Comparison of ENCODE assay signal across 1 cellular context in the genomic region with DNA sequence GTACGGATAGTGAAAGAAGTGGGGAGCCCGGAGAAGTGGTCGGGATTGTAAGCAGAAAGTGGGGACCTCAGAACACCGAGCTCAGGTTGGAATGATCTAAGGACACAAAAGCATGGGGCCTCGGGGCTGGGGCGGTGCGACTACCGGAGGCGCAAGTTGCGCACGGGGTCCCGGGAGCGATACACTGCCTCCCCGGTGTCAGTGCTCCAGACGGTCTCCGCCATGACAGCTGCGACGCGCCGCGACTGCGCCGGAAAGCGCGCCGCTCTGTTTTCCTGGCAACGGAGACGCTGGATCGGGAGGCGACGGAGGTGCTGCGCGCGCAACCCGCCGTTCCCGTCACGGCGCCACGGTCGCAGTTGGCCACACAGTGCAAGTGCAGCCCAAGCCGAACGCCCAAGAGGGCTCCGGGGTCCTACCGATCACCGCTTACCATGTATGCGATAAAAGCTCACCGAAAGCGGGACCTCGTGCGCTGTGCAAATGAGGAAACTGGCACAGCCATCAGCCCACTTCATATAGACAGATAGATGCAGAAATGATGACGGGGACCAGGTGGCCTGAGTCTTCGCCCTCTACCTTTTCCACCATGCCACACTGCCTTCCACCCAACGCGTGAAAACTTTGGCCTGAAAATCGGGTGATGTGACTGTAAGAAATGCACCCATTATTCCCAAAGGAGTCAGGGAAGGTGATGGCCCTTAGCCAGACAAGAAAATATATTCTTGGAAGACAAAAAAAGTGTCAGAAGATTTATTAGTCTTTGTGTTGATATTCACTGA.
TF ChIP-seq lines count a peak whose summit lies in the region.

A gene (minus strand): TSS at position 249 of the 782 bp plus-strand sequence. CDS start 25 bp downstream, at position 224.

TF ChIP-seq in K562, 482 proteins besides CTCF, POLR2A, EP300 and RAD21 (continued from another document and continues in another):
- TF ChIP-seq, protein P1, sequence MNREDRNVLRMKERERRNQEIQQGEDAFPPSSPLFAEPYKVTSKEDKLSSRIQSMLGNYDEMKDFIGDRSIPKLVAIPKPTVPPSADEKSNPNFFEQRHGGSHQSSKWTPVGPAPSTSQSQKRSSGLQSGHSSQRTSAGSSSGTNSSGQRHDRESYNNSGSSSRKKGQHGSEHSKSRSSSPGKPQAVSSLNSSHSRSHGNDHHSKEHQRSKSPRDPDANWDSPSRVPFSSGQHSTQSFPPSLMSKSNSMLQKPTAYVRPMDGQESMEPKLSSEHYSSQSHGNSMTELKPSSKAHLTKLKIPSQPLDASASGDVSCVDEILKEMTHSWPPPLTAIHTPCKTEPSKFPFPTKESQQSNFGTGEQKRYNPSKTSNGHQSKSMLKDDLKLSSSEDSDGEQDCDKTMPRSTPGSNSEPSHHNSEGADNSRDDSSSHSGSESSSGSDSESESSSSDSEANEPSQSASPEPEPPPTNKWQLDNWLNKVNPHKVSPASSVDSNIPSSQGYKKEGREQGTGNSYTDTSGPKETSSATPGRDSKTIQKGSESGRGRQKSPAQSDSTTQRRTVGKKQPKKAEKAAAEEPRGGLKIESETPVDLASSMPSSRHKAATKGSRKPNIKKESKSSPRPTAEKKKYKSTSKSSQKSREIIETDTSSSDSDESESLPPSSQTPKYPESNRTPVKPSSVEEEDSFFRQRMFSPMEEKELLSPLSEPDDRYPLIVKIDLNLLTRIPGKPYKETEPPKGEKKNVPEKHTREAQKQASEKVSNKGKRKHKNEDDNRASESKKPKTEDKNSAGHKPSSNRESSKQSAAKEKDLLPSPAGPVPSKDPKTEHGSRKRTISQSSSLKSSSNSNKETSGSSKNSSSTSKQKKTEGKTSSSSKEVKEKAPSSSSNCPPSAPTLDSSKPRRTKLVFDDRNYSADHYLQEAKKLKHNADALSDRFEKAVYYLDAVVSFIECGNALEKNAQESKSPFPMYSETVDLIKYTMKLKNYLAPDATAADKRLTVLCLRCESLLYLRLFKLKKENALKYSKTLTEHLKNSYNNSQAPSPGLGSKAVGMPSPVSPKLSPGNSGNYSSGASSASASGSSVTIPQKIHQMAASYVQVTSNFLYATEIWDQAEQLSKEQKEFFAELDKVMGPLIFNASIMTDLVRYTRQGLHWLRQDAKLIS (CRISPR knock-in tag; IDR thresholded peaks at IDR 0.05): no peak
- TF ChIP-seq NR4A1 (CRISPR knock-in tag; IDR thresholded peaks at IDR 0.05): no peak
- peak; percentile 77 for TF ChIP-seq NR4A1 (tag; IDR thresholded peaks at IDR 0.05)
- no peak for TF ChIP-seq ZNF79 (CRISPR knock-in tag; IDR thresholded peaks at IDR 0.05; ENCODE audit: low read depth)
- TF ChIP-seq ILF3 (IDR thresholded peaks at IDR 0.05; ENCODE audit: borderline replicate concordance): no peak
- TF ChIP-seq, protein P2, sequence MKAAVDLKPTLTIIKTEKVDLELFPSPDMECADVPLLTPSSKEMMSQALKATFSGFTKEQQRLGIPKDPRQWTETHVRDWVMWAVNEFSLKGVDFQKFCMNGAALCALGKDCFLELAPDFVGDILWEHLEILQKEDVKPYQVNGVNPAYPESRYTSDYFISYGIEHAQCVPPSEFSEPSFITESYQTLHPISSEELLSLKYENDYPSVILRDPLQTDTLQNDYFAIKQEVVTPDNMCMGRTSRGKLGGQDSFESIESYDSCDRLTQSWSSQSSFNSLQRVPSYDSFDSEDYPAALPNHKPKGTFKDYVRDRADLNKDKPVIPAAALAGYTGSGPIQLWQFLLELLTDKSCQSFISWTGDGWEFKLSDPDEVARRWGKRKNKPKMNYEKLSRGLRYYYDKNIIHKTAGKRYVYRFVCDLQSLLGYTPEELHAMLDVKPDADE (conservative IDR thresholded peaks at IDR 0.05; ENCODE audit: control insufficient read depth, low read depth, low read length): peak; percentile 80
- TF ChIP-seq, protein P3, sequence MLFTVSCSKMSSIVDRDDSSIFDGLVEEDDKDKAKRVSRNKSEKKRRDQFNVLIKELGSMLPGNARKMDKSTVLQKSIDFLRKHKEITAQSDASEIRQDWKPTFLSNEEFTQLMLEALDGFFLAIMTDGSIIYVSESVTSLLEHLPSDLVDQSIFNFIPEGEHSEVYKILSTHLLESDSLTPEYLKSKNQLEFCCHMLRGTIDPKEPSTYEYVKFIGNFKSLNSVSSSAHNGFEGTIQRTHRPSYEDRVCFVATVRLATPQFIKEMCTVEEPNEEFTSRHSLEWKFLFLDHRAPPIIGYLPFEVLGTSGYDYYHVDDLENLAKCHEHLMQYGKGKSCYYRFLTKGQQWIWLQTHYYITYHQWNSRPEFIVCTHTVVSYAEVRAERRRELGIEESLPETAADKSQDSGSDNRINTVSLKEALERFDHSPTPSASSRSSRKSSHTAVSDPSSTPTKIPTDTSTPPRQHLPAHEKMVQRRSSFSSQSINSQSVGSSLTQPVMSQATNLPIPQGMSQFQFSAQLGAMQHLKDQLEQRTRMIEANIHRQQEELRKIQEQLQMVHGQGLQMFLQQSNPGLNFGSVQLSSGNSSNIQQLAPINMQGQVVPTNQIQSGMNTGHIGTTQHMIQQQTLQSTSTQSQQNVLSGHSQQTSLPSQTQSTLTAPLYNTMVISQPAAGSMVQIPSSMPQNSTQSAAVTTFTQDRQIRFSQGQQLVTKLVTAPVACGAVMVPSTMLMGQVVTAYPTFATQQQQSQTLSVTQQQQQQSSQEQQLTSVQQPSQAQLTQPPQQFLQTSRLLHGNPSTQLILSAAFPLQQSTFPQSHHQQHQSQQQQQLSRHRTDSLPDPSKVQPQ (CRISPR knock-in tag; IDR thresholded peaks at IDR 0.05; ENCODE audit: borderline replicate concordance): no peak
- TF ChIP-seq MTA2 (IDR thresholded peaks at IDR 0.05; ENCODE audit: low read depth): no peak
- TF ChIP-seq TCF7 (IDR thresholded peaks at IDR 0.05; ENCODE audit: borderline replicate concordance): no peak
- peak; percentile 65 for TF ChIP-seq ATF1 (CRISPR knock-in tag; IDR thresholded peaks at IDR 0.05)
- TF ChIP-seq ATF1 (tag; IDR thresholded peaks at IDR 0.05): peak; percentile 92
- TF ChIP-seq NFIC (IDR thresholded peaks at IDR 0.05): no peak
- no peak for TF ChIP-seq ARID1B (IDR thresholded peaks at IDR 0.05)
- TF ChIP-seq, protein P4, sequence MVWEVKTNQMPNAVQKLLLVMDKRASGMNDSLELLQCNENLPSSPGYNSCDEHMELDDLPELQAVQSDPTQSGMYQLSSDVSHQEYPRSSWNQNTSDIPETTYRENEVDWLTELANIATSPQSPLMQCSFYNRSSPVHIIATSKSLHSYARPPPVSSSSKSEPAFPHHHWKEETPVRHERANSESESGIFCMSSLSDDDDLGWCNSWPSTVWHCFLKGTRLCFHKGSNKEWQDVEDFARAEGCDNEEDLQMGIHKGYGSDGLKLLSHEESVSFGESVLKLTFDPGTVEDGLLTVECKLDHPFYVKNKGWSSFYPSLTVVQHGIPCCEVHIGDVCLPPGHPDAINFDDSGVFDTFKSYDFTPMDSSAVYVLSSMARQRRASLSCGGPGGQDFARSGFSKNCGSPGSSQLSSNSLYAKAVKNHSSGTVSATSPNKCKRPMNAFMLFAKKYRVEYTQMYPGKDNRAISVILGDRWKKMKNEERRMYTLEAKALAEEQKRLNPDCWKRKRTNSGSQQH (CRISPR knock-in tag; IDR thresholded peaks at IDR 0.05): 0 out of 2 replicates have a peak, but pooled peaks have one; percentile 39
- TF ChIP-seq HDAC3 (IDR thresholded peaks at IDR 0.05; ENCODE audit: borderline replicate concordance, partially characterized antibody): no peak
- TF ChIP-seq ZNF384 (IDR thresholded peaks at IDR 0.05; ENCODE audit: low read depth, low read length): no peak
- TF ChIP-seq, protein P5, sequence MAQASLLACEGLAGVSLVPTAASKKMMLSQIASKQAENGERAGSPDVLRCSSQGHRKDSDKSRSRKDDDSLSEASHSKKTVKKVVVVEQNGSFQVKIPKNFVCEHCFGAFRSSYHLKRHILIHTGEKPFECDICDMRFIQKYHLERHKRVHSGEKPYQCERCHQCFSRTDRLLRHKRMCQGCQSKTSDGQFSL (CRISPR knock-in tag; IDR thresholded peaks at IDR 0.05): no peak
- TF ChIP-seq, protein P5 (tag; IDR thresholded peaks at IDR 0.05): no peak
- TF ChIP-seq RBM39 (optimal IDR thresholded peaks at IDR 0.05; ENCODE audit: low read depth, low read length): no peak
- TF ChIP-seq E2F3 (CRISPR knock-in tag; IDR thresholded peaks at IDR 0.05): peak; percentile 56; the same call in 1 of the 2 replicates
- TF ChIP-seq SMARCB1 (IDR thresholded peaks at IDR 0.05; ENCODE audit: insufficient read length, low read depth): no peak
- TF ChIP-seq, protein P6, sequence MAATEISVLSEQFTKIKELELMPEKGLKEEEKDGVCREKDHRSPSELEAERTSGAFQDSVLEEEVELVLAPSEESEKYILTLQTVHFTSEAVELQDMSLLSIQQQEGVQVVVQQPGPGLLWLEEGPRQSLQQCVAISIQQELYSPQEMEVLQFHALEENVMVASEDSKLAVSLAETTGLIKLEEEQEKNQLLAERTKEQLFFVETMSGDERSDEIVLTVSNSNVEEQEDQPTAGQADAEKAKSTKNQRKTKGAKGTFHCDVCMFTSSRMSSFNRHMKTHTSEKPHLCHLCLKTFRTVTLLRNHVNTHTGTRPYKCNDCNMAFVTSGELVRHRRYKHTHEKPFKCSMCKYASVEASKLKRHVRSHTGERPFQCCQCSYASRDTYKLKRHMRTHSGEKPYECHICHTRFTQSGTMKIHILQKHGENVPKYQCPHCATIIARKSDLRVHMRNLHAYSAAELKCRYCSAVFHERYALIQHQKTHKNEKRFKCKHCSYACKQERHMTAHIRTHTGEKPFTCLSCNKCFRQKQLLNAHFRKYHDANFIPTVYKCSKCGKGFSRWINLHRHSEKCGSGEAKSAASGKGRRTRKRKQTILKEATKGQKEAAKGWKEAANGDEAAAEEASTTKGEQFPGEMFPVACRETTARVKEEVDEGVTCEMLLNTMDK (IDR thresholded peaks at IDR 0.05; ENCODE audit: borderline replicate concordance, insufficient read depth, low read depth, low read length, poor library complexity, severe bottlenecking): peak; percentile 9
- TF ChIP-seq, protein P7, sequence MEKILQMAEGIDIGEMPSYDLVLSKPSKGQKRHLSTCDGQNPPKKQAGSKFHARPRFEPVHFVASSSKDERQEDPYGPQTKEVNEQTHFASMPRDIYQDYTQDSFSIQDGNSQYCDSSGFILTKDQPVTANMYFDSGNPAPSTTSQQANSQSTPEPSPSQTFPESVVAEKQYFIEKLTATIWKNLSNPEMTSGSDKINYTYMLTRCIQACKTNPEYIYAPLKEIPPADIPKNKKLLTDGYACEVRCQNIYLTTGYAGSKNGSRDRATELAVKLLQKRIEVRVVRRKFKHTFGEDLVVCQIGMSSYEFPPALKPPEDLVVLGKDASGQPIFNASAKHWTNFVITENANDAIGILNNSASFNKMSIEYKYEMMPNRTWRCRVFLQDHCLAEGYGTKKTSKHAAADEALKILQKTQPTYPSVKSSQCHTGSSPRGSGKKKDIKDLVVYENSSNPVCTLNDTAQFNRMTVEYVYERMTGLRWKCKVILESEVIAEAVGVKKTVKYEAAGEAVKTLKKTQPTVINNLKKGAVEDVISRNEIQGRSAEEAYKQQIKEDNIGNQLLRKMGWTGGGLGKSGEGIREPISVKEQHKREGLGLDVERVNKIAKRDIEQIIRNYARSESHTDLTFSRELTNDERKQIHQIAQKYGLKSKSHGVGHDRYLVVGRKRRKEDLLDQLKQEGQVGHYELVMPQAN (IDR thresholded peaks at IDR 0.05; ENCODE audit: borderline replicate concordance): peak; percentile 61; the same call in 1 of the 2 replicates
- TF ChIP-seq, protein P8, sequence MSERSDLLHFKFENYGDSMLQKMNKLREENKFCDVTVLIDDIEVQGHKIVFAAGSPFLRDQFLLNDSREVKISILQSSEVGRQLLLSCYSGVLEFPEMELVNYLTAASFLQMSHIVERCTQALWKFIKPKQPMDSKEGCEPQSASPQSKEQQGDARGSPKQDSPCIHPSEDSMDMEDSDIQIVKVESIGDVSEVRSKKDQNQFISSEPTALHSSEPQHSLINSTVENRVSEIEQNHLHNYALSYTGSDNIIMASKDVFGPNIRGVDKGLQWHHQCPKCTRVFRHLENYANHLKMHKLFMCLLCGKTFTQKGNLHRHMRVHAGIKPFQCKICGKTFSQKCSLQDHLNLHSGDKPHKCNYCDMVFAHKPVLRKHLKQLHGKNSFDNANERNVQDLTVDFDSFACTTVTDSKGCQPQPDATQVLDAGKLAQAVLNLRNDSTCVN (CRISPR knock-in tag; IDR thresholded peaks at IDR 0.05): no peak
- TF ChIP-seq ZBTB1 (CRISPR knock-in tag; IDR thresholded peaks at IDR 0.05; ENCODE audit: borderline replicate concordance, low read depth): no peak
- TF ChIP-seq FOSL1 (tag; conservative IDR thresholded peaks at IDR 0.05): no peak
- TF ChIP-seq, protein P9, sequence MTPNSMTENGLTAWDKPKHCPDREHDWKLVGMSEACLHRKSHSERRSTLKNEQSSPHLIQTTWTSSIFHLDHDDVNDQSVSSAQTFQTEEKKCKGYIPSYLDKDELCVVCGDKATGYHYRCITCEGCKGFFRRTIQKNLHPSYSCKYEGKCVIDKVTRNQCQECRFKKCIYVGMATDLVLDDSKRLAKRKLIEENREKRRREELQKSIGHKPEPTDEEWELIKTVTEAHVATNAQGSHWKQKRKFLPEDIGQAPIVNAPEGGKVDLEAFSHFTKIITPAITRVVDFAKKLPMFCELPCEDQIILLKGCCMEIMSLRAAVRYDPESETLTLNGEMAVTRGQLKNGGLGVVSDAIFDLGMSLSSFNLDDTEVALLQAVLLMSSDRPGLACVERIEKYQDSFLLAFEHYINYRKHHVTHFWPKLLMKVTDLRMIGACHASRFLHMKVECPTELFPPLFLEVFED (CRISPR knock-in tag; conservative IDR thresholded peaks at IDR 0.05): no peak
- TF ChIP-seq KHSRP (IDR thresholded peaks at IDR 0.05): no peak
- no peak for TF ChIP-seq GABPB2 (CRISPR knock-in tag; conservative IDR thresholded peaks at IDR 0.05)
- TF ChIP-seq PTTG1 (tag; IDR thresholded peaks at IDR 0.05; ENCODE audit: low read depth): no peak
- peak in 1 of 2 experiments; percentile 79; a peak in 1 of 3 replicates for TF ChIP-seq CBX3 (IDR thresholded peaks at IDR 0.05; ENCODE audit: borderline replicate concordance in 1 of 2, low read length in 2 of 2)
- TF ChIP-seq PRMT5 (CRISPR knock-in tag; IDR thresholded peaks at IDR 0.05): no peak
- peak in 1 of 2 experiments; percentile 67; a peak in 1 of 4 replicates for TF ChIP-seq CSDE1 (IDR thresholded peaks at IDR 0.05)
- TF ChIP-seq ZNF282 (CRISPR knock-in tag; IDR thresholded peaks at IDR 0.05): no peak
- TF ChIP-seq ASH1L (IDR thresholded peaks at IDR 0.05; ENCODE audit: borderline replicate concordance, low read depth, partially characterized antibody): no peak
- TF ChIP-seq HLTF (IDR thresholded peaks at IDR 0.05): no peak
- TF ChIP-seq BCOR (IDR thresholded peaks at IDR 0.05): 0 out of 2 replicates have a peak, but pooled peaks have one; percentile 51
- TF ChIP-seq, protein P10, sequence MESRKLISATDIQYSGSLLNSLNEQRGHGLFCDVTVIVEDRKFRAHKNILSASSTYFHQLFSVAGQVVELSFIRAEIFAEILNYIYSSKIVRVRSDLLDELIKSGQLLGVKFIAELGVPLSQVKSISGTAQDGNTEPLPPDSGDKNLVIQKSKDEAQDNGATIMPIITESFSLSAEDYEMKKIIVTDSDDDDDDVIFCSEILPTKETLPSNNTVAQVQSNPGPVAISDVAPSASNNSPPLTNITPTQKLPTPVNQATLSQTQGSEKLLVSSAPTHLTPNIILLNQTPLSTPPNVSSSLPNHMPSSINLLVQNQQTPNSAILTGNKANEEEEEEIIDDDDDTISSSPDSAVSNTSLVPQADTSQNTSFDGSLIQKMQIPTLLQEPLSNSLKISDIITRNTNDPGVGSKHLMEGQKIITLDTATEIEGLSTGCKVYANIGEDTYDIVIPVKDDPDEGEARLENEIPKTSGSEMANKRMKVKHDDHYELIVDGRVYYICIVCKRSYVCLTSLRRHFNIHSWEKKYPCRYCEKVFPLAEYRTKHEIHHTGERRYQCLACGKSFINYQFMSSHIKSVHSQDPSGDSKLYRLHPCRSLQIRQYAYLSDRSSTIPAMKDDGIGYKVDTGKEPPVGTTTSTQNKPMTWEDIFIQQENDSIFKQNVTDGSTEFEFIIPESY (CRISPR knock-in tag; IDR thresholded peaks at IDR 0.05): no peak
